1 cellular context compared by ENCODE assay signal in genomic region chr14:105470812-105471771, GRCh38.
TF ChIP-seq lines count a peak whose summit lies in the region.

No MANE protein-coding gene starts in this region.

TF ChIP-seq in endothelial cell of umbilical vein, 7 proteins besides CTCF, POLR2A, EP300 and RAD21:
- TF ChIP-seq GATA2 (IDR thresholded peaks at IDR 0.05; ENCODE audit: insufficient read depth, insufficient read length, low read depth, low read length), result no peak
- no peak for TF ChIP-seq POLR2AphosphoS5 (IDR thresholded peaks at IDR 0.05; ENCODE audit: insufficient read depth, low read depth, low read length)
- TF ChIP-seq FOS (IDR thresholded peaks at IDR 0.05; ENCODE audit: borderline replicate concordance, insufficient read depth, low read length), result no peak
- no peak for TF ChIP-seq JUN (IDR thresholded peaks at IDR 0.05; ENCODE audit: borderline replicate concordance, insufficient read depth, insufficient read length, low read depth)
- no peak for TF ChIP-seq MYC (IDR thresholded peaks at IDR 0.05; ENCODE audit: low read depth, low read length)
- no peak for TF ChIP-seq EZH2 (IDR thresholded peaks at IDR 0.05; ENCODE audit: borderline replicate concordance, low read depth, low read length, severe bottlenecking)
- TF ChIP-seq MAX (IDR thresholded peaks at IDR 0.05; ENCODE audit: insufficient read depth, insufficient read length), result no peak
